In the genomic region with DNA sequence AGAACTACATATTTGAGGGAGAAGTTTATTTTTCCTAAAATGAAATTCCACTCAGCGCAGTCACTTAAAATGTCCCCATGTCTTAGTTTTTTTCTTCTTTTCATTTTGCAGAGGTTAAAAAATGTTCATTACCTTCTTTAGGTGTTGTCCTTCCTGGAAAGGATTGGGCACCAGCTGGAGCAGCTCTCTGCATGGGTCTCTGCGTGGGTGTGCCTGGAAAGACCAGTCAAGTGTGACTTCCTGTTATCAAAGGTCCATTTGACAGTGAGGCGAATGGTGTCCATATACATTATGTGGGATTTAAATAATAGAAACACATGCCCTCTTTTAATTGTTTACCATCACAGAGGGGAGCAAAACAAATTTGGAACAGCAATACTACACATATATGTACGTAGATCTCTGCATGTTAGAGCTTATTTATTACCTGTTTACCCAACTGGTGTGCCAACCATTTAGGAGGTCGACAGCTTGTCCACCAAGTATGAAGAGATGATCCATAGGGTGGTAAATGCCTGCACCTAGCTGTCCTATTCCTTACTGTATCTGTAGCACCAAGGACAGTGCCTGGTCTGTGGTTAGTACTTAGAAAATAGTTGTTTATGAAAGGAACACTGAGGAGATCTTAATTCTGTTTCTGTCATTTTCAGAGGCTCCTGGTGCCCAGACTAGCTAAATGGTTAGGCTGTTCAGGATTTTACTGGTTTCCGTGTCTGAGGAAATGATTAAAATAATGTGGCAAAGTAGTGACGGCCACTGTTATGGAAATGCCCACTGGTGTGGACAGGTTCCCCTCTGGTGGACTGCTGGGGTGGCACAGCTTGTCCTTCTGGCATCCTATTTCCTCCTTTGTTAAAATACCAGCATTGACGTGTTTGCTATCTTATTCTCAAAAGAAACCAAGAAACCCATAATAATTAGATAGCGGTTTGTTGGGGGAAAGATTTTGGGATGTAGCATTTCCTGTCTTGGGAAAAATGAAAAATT, we compare ENCODE assay signal across 13 cellular contexts.
DNase-seq lines count a peak whose midpoint lies in the region; ATAC-seq, FAIRE-seq and TF ChIP-seq lines count a peak whose summit lies in the region.
"Had no signal": no experiment of that assay in that cellular context is flagged by ENCODE, and none has a peak within 500 bp of the region (broad histone marks: within the 10 kb centered on the region; RNA-seq: fewer than 3 reads in every experiment).

No MANE protein-coding gene starts in this region.

- H3K4me2 ChIP-seq in PC-9: no peak overlapping the region

- H3K9me2 ChIP-seq in PC-9 (ENCODE audit: insufficient read depth): no peaks in the 10 kb centered on the region

- H3K27ac ChIP-seq in left ventricle myocardium inferior (replicated peaks) (no peak overlapping the region), PC-9 (no peak overlapping the region)
- H3K27ac ChIP-seq: skin epidermis had no signal

- no peaks in the 10 kb centered on the region for H4K20me1 ChIP-seq in PC-9 (ENCODE audit: insufficient read depth)

- no peak overlapping the region for H3K4me3 ChIP-seq in left ventricle myocardium inferior
- no peak overlapping the region for H3K4me3 ChIP-seq in PC-9
- H3K4me3 ChIP-seq in fibroblast of mammary gland (ENCODE audit: control insufficient read depth, low read depth, low read length): no peak overlapping the region
- H3K4me3 ChIP-seq: skin epidermis had no signal

- CTCF ChIA-PET in PC-9 (lab: Charles Lee): no interaction called here

- DNase-seq in left ventricle myocardium inferior (no peak), cardiac septum (ENCODE audit: low spot score) (no peak), PC-9 (no peak), fibroblast of mammary gland (ENCODE audit: low read depth) (peak; percentile 8), urothelium cell line (ENCODE audit: low spot score) (peak; percentile 23), globus pallidus (ENCODE audit: low spot score) (no peak)
- no peak for DNase-seq in activated naive CD4-positive, alpha-beta T cell treated with anti-CD3 and anti-CD28 coated beads, Interleukin-2, amount 50 U/mL, for 16 hours
- DNase-seq: activated T-cell treated with anti-CD3 and anti-CD28 coated beads, Interleukin-2, amount 50 U/mL, for 24 hours; left colon; stimulated activated naive CD8-positive, alpha-beta T cell treated with anti-CD3 and anti-CD28 coated beads, Interleukin-15, amount 100 ng/mL, for 72 hours had no signal

- TF ChIP-seq CTCF in left ventricle myocardium inferior (IDR thresholded peaks at IDR 0.05; ENCODE audit: borderline replicate concordance) (peak; percentile 48), PC-9 (conservative IDR thresholded peaks at IDR 0.05) (peak; percentile 47; the same call in 1 of the 2 replicates), fibroblast of mammary gland (conservative IDR thresholded peaks at IDR 0.05; ENCODE audit: control insufficient read depth, insufficient read depth, low read depth, low read length) (peak; percentile 41)

- no peaks in the 10 kb centered on the region for H3F3A ChIP-seq in PC-9 (ENCODE audit: insufficient read depth, low read depth)

- intact Hi-C loops in left ventricle myocardium inferior (cut with micrococcal nuclease): no loop called here
- intact Hi-C loops in cardiac septum (cut with DNase I): no loop called here
- intact Hi-C loops in PC-9 (cut with micrococcal nuclease; ENCODE audit: unreplicated experiment): no loop called here

- H3K27me3 ChIP-seq in left ventricle myocardium inferior (ENCODE audit: low read depth) (no peaks in the 10 kb centered on the region), PC-9 (ENCODE audit: insufficient read depth, low read depth) (peaks cover 6% of the 10 kb centered on the region; the same call in 1 of the 2 replicates)

- no peak overlapping the region for H2AFZ ChIP-seq in PC-9

- ATAC-seq in activated CD4-positive, CD25-positive, alpha-beta regulatory T cell treated with anti-CD3 and anti-CD28 coated beads, Interleukin-2, amount 50 U/mL, for 24 hours: no peak
- ATAC-seq: left colon; stimulated activated naive CD8-positive, alpha-beta T cell treated with anti-CD3 and anti-CD28 coated beads, Interleukin-15, amount 100 ng/mL, for 72 hours had no signal

- POLR2A ChIA-PET in PC-9 (lab: Charles Lee; ENCODE audit: unreplicated experiment): no interaction called here

- no peaks in the 10 kb centered on the region for H3K36me3 ChIP-seq in left ventricle myocardium inferior
- H3K36me3 ChIP-seq in PC-9 (ENCODE audit: low read depth): no peaks in the 10 kb centered on the region

- BruUV-seq in PC-9 (replicated peaks; lab: Mats Ljungman, UMichigan): no TSS peak

- no peak for FAIRE-seq in urothelium cell line (lab: Jason Lieb, UNC)

- peaks cover 15% of the 10 kb centered on the region for H3K4me1 ChIP-seq in left ventricle myocardium inferior
- no peaks in the 10 kb centered on the region for H3K4me1 ChIP-seq in PC-9 (replicated peaks; ENCODE audit: insufficient read depth)
- H3K4me1 ChIP-seq: Caco-2 had no signal

- H3K9me3 ChIP-seq in left ventricle myocardium inferior (replicated peaks): no peaks in the 10 kb centered on the region
- H3K9me3 ChIP-seq in PC-9 (ENCODE audit: insufficient read depth, low read depth): no peaks in the 10 kb centered on the region
- H3K9me3 ChIP-seq: Caco-2 had no signal

- no peaks in the 10 kb centered on the region for H3K79me2 ChIP-seq in PC-9 (ENCODE audit: low read depth)

Comparison
In these comparisons a context has a peak if more than half of its experiments do, and no peak if none do; other contexts are left out.
1. DNase-seq: peak in fibroblast of mammary gland (single experiment) and urothelium cell line (single experiment); none in left ventricle myocardium inferior (single experiment), cardiac septum (single experiment), PC-9 (0 of 2), activated naive CD4-positive, alpha-beta T cell treated with anti-CD3 and anti-CD28 coated beads, Interleukin-2, amount 50 U/mL, for 16 hours (single experiment) and globus pallidus (single experiment).
2. Peak in every context shown above with its lines, with median percentiles within 50 percentile points of each other: CTCF ChIP-seq.